In genomic region chr4:183986645-183987528, GRCh38 we compare ENCODE assay signal across 10 cellular contexts.
DNase-seq lines count a peak whose midpoint lies in the region; ATAC-seq, FAIRE-seq and TF ChIP-seq lines count a peak whose summit lies in the region.
"Had no signal": no experiment of that assay in that cellular context is flagged by ENCODE, and none has a peak within 500 bp of the region (broad histone marks: within the 10 kb centered on the region; RNA-seq: fewer than 3 reads in every experiment).

No MANE protein-coding gene starts in this region.

- DNase-seq in GM23248 (peak; percentile 2), ascending aorta (ENCODE audit: low spot score in 2 of 2) (no peak), right atrium auricular region (ENCODE audit: low spot score) (no peak), retinal pigment epithelial cell (ENCODE audit: low read depth) (no peak), NOMO-1 treated with DMSO at 0.1 percent for 48 hours (lab: John Stamatoyannopoulos, UW; ENCODE audit: unreplicated experiment) (no peak), H54 (ENCODE audit: insufficient read length, low spot score) (no peak), NCI-H187 (lab: John Stamatoyannopoulos, UW) (no peak)
- DNase-seq: NCI-H1694 treated with DMSO at 0.1 percent for 48 hours had no signal

- H3K4me1 ChIP-seq in GM23248 (ENCODE audit: insufficient read depth), result peaks cover 7% of the 10 kb centered on the region; the same call in 1 of the 2 replicates
- peaks cover 0 to 13% of the 10 kb centered on the region in 2 donors for H3K4me1 ChIP-seq in ascending aorta
- peaks cover 0 to 29% of the 10 kb centered on the region in 2 donors for H3K4me1 ChIP-seq in right atrium auricular region

- intact Hi-C loops in ascending aorta (cut with DNase I), result loop anchor here (5.0 to 10.0 kb wide), 3 partner anchors 80 to 145 kb away; partner anchors contain the start of gene STOX2

- peak overlapping the region; percentile 67 for H3K9ac ChIP-seq in GM23248

- FAIRE-seq in H54 (lab: Jason Lieb, UNC), result no peak
- FAIRE-seq: islet of Langerhans had no signal

- in situ Hi-C loops in GM23248 (cut with MboI), result no loop called here

- no peaks in the 10 kb centered on the region for H4K20me1 ChIP-seq in GM23248 (ENCODE audit: insufficient read depth)

- H3K9me2 ChIP-seq in GM23248 (ENCODE audit: insufficient read depth), result no peaks in the 10 kb centered on the region

- TF ChIP-seq POLR2A in H54 (IDR thresholded peaks at IDR 0.05; ENCODE audit: low read depth, low read length), result no peak

- TF ChIP-seq CTCF in ascending aorta (IDR thresholded peaks at IDR 0.05), result no peak
- TF ChIP-seq CTCF in right atrium auricular region (IDR thresholded peaks at IDR 0.05), result no peak
- no peak for TF ChIP-seq CTCF in retinal pigment epithelial cell (conservative IDR thresholded peaks at IDR 0.05; ENCODE audit: low read depth, low read length)

- peak overlapping the region; percentile 90 for H3K4me2 ChIP-seq in GM23248 (ENCODE audit: unreplicated experiment)

- H3K27me3 ChIP-seq in GM23248 (replicated peaks; ENCODE audit: insufficient read depth), result no peaks in the 10 kb centered on the region
- H3K27me3 ChIP-seq in ascending aorta, result no peaks in the 10 kb centered on the region
- no peaks in the 10 kb centered on the region for H3K27me3 ChIP-seq in right atrium auricular region

- H2AFZ ChIP-seq in GM23248, result peak overlapping the region; percentile 75

- H3K27ac ChIP-seq in GM23248, result peak overlapping the region; percentile 11; the same call in 1 of the 2 replicates
- H3K27ac ChIP-seq in ascending aorta, result peak overlapping the region; percentile 48 to 77
- H3K27ac ChIP-seq in right atrium auricular region, result peak overlapping the region; percentile 86 to 94

- peaks cover 10% of the 10 kb centered on the region for H3F3A ChIP-seq in GM23248 (ENCODE audit: insufficient read depth)

- H3K36me3 ChIP-seq in GM23248 (ENCODE audit: low read depth) (no peaks in the 10 kb centered on the region), ascending aorta (no peaks in the 10 kb centered on the region), right atrium auricular region (no peaks in the 10 kb centered on the region)

- H3K79me2 ChIP-seq in GM23248 (ENCODE audit: insufficient read depth), result no peaks in the 10 kb centered on the region

- H3K4me3 ChIP-seq in GM23248, result peak overlapping the region; percentile 65
- peak overlapping the region; percentile 51 to 54 for H3K4me3 ChIP-seq in ascending aorta
- H3K4me3 ChIP-seq in right atrium auricular region, result peak overlapping the region in 1 of 2 donors; percentile 47
- peak overlapping the region; percentile 48 for H3K4me3 ChIP-seq in retinal pigment epithelial cell (ENCODE audit: low read length)

- no peaks in the 10 kb centered on the region for H3K9me3 ChIP-seq in GM23248 (ENCODE audit: low read depth)
- no peaks in the 10 kb centered on the region for H3K9me3 ChIP-seq in ascending aorta
- H3K9me3 ChIP-seq in right atrium auricular region, result no peaks in the 10 kb centered on the region

- no peak for ATAC-seq in HG03175 (IDR thresholded peaks at IDR 0.05; ENCODE audit: unreplicated experiment)

- 72 to 73% methylated on average over 33 of the region's 33 CpGs for WGBS in GM23248 (ENCODE audit: low coverage in 1 of 2, low lambda C conversion rate in 2 of 2, missing lambda C conversion rate in 2 of 2), 2 experiments

Comparison
In these comparisons a context has a peak if more than half of its experiments do, and no peak if none do; other contexts are left out.
1. H3K27ac ChIP-seq: peak in every context shown above with its lines; median percentile 90 in right atrium auricular region; 62 in ascending aorta; 11 in GM23248.